In genomic region chr6:26155066-26155925, GRCh38 we compare ENCODE assay signal across 8 cellular contexts.
DNase-seq lines count a peak whose midpoint lies in the region; ATAC-seq and TF ChIP-seq lines count a peak whose summit lies in the region.

No MANE protein-coding gene starts in this region.

- DNase-seq in DMS114 treated with DMSO at 0.1 percent for 48 hours (lab: John Stamatoyannopoulos, UW; ENCODE audit: unreplicated experiment): peak; percentile 53
- DNase-seq in Karpas-422: peak; percentile 66
- no peak for DNase-seq in T-helper 17 cell
- DNase-seq in fibroblast of pulmonary artery (ENCODE audit: low read depth): no peak
- DNase-seq in GF-D8 (lab: John Stamatoyannopoulos, UW): no peak
- no peak for DNase-seq in AML-193 (lab: John Stamatoyannopoulos, UW)

- H2AFZ ChIP-seq in Karpas-422 (ENCODE audit: low read length) (peak overlapping the region; percentile 94), neural cell (ENCODE audit: low read depth, low read length) (no peak overlapping the region)

- peak overlapping the region; percentile 83 for H3K9ac ChIP-seq in Karpas-422 (ENCODE audit: low read length)
- H3K9ac ChIP-seq in neural cell (ENCODE audit: low read length): peak overlapping the region; percentile 86

- peak overlapping the region; percentile 98 for H3K27ac Mint-ChIP-seq in T-helper 17 cell

- H3K4me3 Mint-ChIP-seq in T-helper 17 cell: peak overlapping the region; percentile 94

- no peaks in the 10 kb centered on the region for H3K27me3 Mint-ChIP-seq in T-helper 17 cell

- H3K4me3 ChIP-seq in Karpas-422 (ENCODE audit: low read length): peak overlapping the region; percentile 89
- peak overlapping the region; percentile 70 for H3K4me3 ChIP-seq in fibroblast of pulmonary artery (replicated peaks; ENCODE audit: low read depth, low read length)
- H3K4me3 ChIP-seq in neural cell (ENCODE audit: low read length): peak overlapping the region; percentile 74

- peaks cover 42% of the 10 kb centered on the region for H3K4me1 Mint-ChIP-seq in T-helper 17 cell

- H4K20me1 ChIP-seq in Karpas-422 (ENCODE audit: insufficient read depth, low read depth, low read length): no peaks in the 10 kb centered on the region
- H4K20me1 ChIP-seq in neural cell (ENCODE audit: insufficient read depth): peaks cover 29% of the 10 kb centered on the region

- TF ChIP-seq RAD21 in neural cell (conservative IDR thresholded peaks at IDR 0.05): no peak

- TF ChIP-seq EP300 in neural cell (conservative IDR thresholded peaks at IDR 0.05; ENCODE audit: poor library complexity, severe bottlenecking): no peak

- H3K79me2 ChIP-seq in Karpas-422 (ENCODE audit: low read length) (peaks cover 7% of the 10 kb centered on the region; the same call in 1 of the 2 replicates), neural cell (replicated peaks; ENCODE audit: insufficient read depth, low read length) (peaks cover 21% of the 10 kb centered on the region)

- no peaks in the 10 kb centered on the region for H3K9me3 ChIP-seq in Karpas-422 (ENCODE audit: low read length)
- no peaks in the 10 kb centered on the region for H3K9me3 ChIP-seq in T-helper 17 cell (ENCODE audit: control insufficient read depth, low read length, poor library complexity, severe bottlenecking)
- no peaks in the 10 kb centered on the region for H3K9me3 ChIP-seq in neural cell (ENCODE audit: low read length)

- peaks cover 6% of the 10 kb centered on the region for H3F3A ChIP-seq in neural cell (ENCODE audit: insufficient read depth, low read length, poor library complexity, severe bottlenecking)

- TF ChIP-seq CTCF in fibroblast of pulmonary artery (IDR thresholded peaks at IDR 0.05; ENCODE audit: low read length, missing control alignments): no peak
- TF ChIP-seq CTCF in neural cell (IDR thresholded peaks at IDR 0.05; ENCODE audit: poor library complexity, severe bottlenecking): no peak

- H3K27me3 ChIP-seq in Karpas-422 (ENCODE audit: low read length) (no peaks in the 10 kb centered on the region), neural cell (ENCODE audit: insufficient read depth, low read depth, low read length) (no peaks in the 10 kb centered on the region)

- H3K27ac ChIP-seq in Karpas-422 (ENCODE audit: low read length) (peak overlapping the region; percentile 89), neural cell (ENCODE audit: low read length) (peak overlapping the region; percentile 84)

- ATAC-seq in T-helper 17 cell: no peak
- no peak for ATAC-seq in HG03139 (IDR thresholded peaks at IDR 0.05; ENCODE audit: unreplicated experiment)

- peak overlapping the region; percentile 96 for H3K4me2 ChIP-seq in Karpas-422 (ENCODE audit: low read depth, low read length, poor library complexity, severe bottlenecking)
- peak overlapping the region; percentile 56 for H3K4me2 ChIP-seq in neural cell (ENCODE audit: low read length)

- H3K4me1 ChIP-seq in Karpas-422 (ENCODE audit: low read length): peaks cover 36% of the 10 kb centered on the region

- H3K36me3 Mint-ChIP-seq in T-helper 17 cell (ENCODE audit: low read depth): peaks cover 5% of the 10 kb centered on the region

- H3K36me3 ChIP-seq in Karpas-422 (ENCODE audit: insufficient read depth, low read length): no peaks in the 10 kb centered on the region
- no peaks in the 10 kb centered on the region for H3K36me3 ChIP-seq in neural cell (ENCODE audit: insufficient read depth, low read length)

- H3K9me2 ChIP-seq in Karpas-422 (replicated peaks; ENCODE audit: insufficient read depth, low read length) (no peaks in the 10 kb centered on the region), neural cell (ENCODE audit: insufficient read depth, low read length) (no peaks in the 10 kb centered on the region)

TF ChIP-seq in neural cell, 6 proteins besides CTCF, POLR2A, EP300 and RAD21:
- TF ChIP-seq REST (IDR thresholded peaks at IDR 0.05; ENCODE audit: borderline replicate concordance): no peak
- TF ChIP-seq MXI1 (conservative IDR thresholded peaks at IDR 0.05; ENCODE audit: poor library complexity, severe bottlenecking): no peak
- no peak for TF ChIP-seq POLR2AphosphoS5 (IDR thresholded peaks at IDR 0.05)
- TF ChIP-seq EZH2 (IDR thresholded peaks at IDR 0.05; ENCODE audit: borderline replicate concordance, insufficient read depth, low read length, poor library complexity, severe bottlenecking): no peak
- TF ChIP-seq SMC3 (conservative IDR thresholded peaks at IDR 0.05; ENCODE audit: poor library complexity): no peak
- no peak for TF ChIP-seq TAF1 (IDR thresholded peaks at IDR 0.05; ENCODE audit: low read depth)
TF ChIP-seq in neural cell: peak in this region for 0.

Comparison
In these comparisons a context has a peak if more than half of its experiments do, and no peak if none do; other contexts are left out.
1. DNase-seq: peak in DMS114 treated with DMSO at 0.1 percent for 48 hours (single experiment) and Karpas-422 (single experiment); none in T-helper 17 cell (0 of 3), fibroblast of pulmonary artery (single experiment), GF-D8 (single experiment) and AML-193 (0 of 2).
2. Peak in every context shown above with its lines, with median percentiles within 50 percentile points of each other: H3K4me3 ChIP-seq.